29 cellular contexts compared by ENCODE assay signal in the genomic region with DNA sequence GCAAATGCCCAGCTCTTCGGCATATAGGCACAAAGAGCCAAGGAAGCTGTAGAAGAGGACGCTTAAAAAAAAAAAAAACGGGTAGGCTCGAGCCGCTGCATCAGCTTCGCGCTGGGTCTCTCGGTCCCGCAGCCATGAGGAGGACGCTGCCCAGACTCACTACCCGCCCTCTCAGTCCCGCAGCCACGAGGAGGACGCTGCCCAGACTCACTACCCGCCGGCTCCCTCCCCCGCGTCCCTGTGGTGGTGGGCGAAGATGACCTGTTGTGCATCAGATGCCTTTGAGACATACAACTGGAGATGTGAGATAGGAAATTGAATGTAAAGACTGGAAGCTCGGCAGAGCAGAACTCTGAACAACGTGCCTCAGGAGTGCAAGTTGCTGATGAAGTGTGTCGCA.
"Had no signal": no experiment of that assay in that cellular context is flagged by ENCODE, and none has a peak within 500 bp of the region (broad histone marks: within the 10 kb centered on the region; RNA-seq: fewer than 3 reads in every experiment).

No MANE protein-coding gene starts in this region.

- H3K4me1 ChIP-seq: ascending aorta, esophagus muscularis mucosa, suprapubic skin had no signal

- H3K27ac Mint-ChIP-seq: activated CD8-positive, alpha-beta T cell treated with anti-CD3 and anti-CD28 coated beads, Interleukin-2, amount 10 ng/mL, durations not matched to agents 7 days and 5 days; activated T-helper 1 cell treated with anti-CD3 and anti-CD28 coated beads, Interleukin-12 subunit alpha, Interleukin-12 subunit beta, Interleukin-2, Interleukin-4 antibody, amounts not matched to agents 30 ng/mL and 10 ng/mL and 1 ng/mL, durations not matched to agents 14 hours and 24 hours and 36 hours; effector memory CD8-positive, alpha-beta T cell; naive thymus-derived CD4-positive, alpha-beta T cell; stimulated activated memory B cell treated with anti-CD40 and anti-IgM and Interleukin-4, amounts not matched to agents 10 μg/mL and 1 μg/mL and 100 μg/mL, for 72 hours; T-helper 2 cell treated with Interferon-gamma antibody and Interleukin-4, amounts not matched to agents 5 μg/mL and 100 μg/mL, for 36 hours had no signal

- H3K36me3 Mint-ChIP-seq: stimulated activated memory B cell treated with anti-CD40 and anti-IgM and Interleukin-4, amounts not matched to agents 10 μg/mL and 1 μg/mL and 100 μg/mL, for 72 hours had no signal

- H3K4me3 Mint-ChIP-seq: activated CD8-positive, alpha-beta T cell treated with anti-CD3 and anti-CD28 coated beads, Interleukin-2, amount 10 ng/mL, durations not matched to agents 7 days and 5 days; activated T-helper 1 cell treated with anti-CD3 and anti-CD28 coated beads, Interleukin-12 subunit alpha, Interleukin-12 subunit beta, Interleukin-2, Interleukin-4 antibody, amounts not matched to agents 30 ng/mL and 10 ng/mL and 1 ng/mL, durations not matched to agents 14 hours and 24 hours and 36 hours; effector memory CD8-positive, alpha-beta T cell; naive thymus-derived CD4-positive, alpha-beta T cell; stimulated activated memory B cell treated with anti-CD40 and anti-IgM and Interleukin-4, amounts not matched to agents 10 μg/mL and 1 μg/mL and 100 μg/mL, for 72 hours; T-helper 2 cell treated with Interferon-gamma antibody and Interleukin-4, amounts not matched to agents 5 μg/mL and 100 μg/mL, for 36 hours had no signal

- H3K36me3 ChIP-seq: pancreas, transverse colon had no signal

- H3K4me1 Mint-ChIP-seq: stimulated activated memory B cell treated with anti-CD40 and anti-IgM and Interleukin-4, amounts not matched to agents 10 μg/mL and 1 μg/mL and 100 μg/mL, for 72 hours had no signal

- H3K27me3 Mint-ChIP-seq: effector memory CD8-positive, alpha-beta T cell; naive thymus-derived CD4-positive, alpha-beta T cell; stimulated activated memory B cell treated with anti-CD40 and anti-IgM and Interleukin-4, amounts not matched to agents 10 μg/mL and 1 μg/mL and 100 μg/mL, for 72 hours had no signal

- H3K27me3 ChIP-seq: ascending aorta, brain microvascular endothelial cell, dorsolateral prefrontal cortex, esophagus muscularis mucosa, neutrophil, pancreas, right lobe of liver, stomach, suprapubic skin, transverse colon had no signal

- ATAC-seq: activated CD8-positive, alpha-beta T cell treated with anti-CD3 and anti-CD28 coated beads, Interleukin-2, amount 10 ng/mL, durations not matched to agents 7 days and 5 days; effector memory CD8-positive, alpha-beta T cell; naive thymus-derived CD4-positive, alpha-beta T cell; pancreas; right lobe of liver; stimulated activated memory B cell treated with anti-CD40 and anti-IgM and Interleukin-4, amounts not matched to agents 10 μg/mL and 1 μg/mL and 100 μg/mL, for 72 hours had no signal

- DNase-seq: activated CD4-positive, alpha-beta T cell treated with anti-CD3 and anti-CD28 coated beads for 1 hour; activated CD4-positive, alpha-beta T cell treated with anti-CD3 and anti-CD28 coated beads, Interleukin-2, amount 50 U/mL, for 1 hour; activated CD8-positive, alpha-beta T cell treated with anti-CD3 and anti-CD28 coated beads, Interleukin-2, amount 10 ng/mL, durations not matched to agents 7 days and 5 days; activated gamma-delta T cell treated with Interleukin-2 at 50 U/mL for 16 hours; brain microvascular endothelial cell; central memory CD4-positive, alpha-beta T cell; dorsolateral prefrontal cortex; effector memory CD8-positive, alpha-beta T cell; glutamatergic neuron; hippocampal formation; naive thymus-derived CD4-positive, alpha-beta T cell; pancreas; right lobe of liver; small intestine; stimulated activated CD4-positive, alpha-beta T cell treated with anti-CD3 and anti-CD28 coated beads, Interleukin-2, amount 100 ng/mL, for 24 hours; stomach; transverse colon; WERI-Rb-1 had no signal

- H3K27ac ChIP-seq: ascending aorta, brain microvascular endothelial cell, dorsolateral prefrontal cortex, esophagus muscularis mucosa, neutrophil, pancreas, right lobe of liver, stomach, suprapubic skin, transverse colon, WERI-Rb-1 had no signal

- H3K4me3 ChIP-seq: ascending aorta, dorsolateral prefrontal cortex, esophagus muscularis mucosa, pancreas, right lobe of liver, stomach, suprapubic skin, transverse colon had no signal

- FAIRE-seq: colon, frontal cortex, pancreas, small intestine, TTC549 had no signal

- H3K9me3 Mint-ChIP-seq: activated naive CD4-positive, alpha-beta T cell treated with anti-CD3 and anti-CD28 coated beads, Interleukin-2, amount 50 U/mL, for 72 hours; activated T-helper 1 cell treated with anti-CD3 and anti-CD28 coated beads, Interleukin-12 subunit alpha, Interleukin-12 subunit beta, Interleukin-2, Interleukin-4 antibody, amounts not matched to agents 30 ng/mL and 10 ng/mL and 1 ng/mL, durations not matched to agents 14 hours and 24 hours and 36 hours; effector memory CD8-positive, alpha-beta T cell; naive thymus-derived CD4-positive, alpha-beta T cell; stimulated activated memory B cell treated with anti-CD40 and anti-IgM and Interleukin-4, amounts not matched to agents 10 μg/mL and 1 μg/mL and 100 μg/mL, for 72 hours; T-helper 2 cell treated with Interferon-gamma antibody and Interleukin-4, amounts not matched to agents 5 μg/mL and 100 μg/mL, for 36 hours had no signal

- H3K9me3 ChIP-seq: ascending aorta, esophagus muscularis mucosa, neutrophil, pancreas, right lobe of liver, stomach, suprapubic skin, transverse colon had no signal
